In the genomic region with DNA sequence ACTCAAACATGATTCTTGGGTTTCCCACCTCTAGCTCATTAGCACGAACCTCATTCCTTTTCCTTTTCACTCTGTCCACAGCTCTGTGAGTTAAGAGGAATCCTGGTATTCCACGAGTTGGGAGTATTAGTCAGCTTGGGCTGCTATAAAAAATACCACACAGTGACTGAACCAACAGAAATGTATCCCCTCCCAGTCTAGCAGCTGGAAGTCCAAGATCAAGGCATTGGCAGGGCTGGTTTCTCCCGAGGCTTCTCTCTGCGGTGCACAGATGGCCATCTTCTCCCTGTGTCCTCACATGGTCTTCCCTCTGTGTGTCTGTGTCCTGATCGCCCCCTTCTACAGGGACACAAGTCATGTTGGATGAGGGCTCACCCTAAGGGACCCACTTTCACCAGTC, we compare ENCODE assay signal across 17 cellular contexts.
DNase-seq lines count a peak whose midpoint lies in the region; ATAC-seq, FAIRE-seq and TF ChIP-seq lines count a peak whose summit lies in the region.
"Had no signal": no experiment of that assay in that cellular context is flagged by ENCODE, and none has a peak within 500 bp of the region (broad histone marks: within the 10 kb centered on the region; RNA-seq: fewer than 3 reads in every experiment).

No MANE protein-coding gene starts in this region.

- TF ChIP-seq CTCF in astrocyte (IDR thresholded peaks at IDR 0.05; ENCODE audit: insufficient read depth, low read depth, low read length) (no peak), BE2C (IDR thresholded peaks at IDR 0.05; ENCODE audit: low read depth, low read length) (no peak), GM10248 (IDR thresholded peaks at IDR 0.05; ENCODE audit: control extremely low read depth, extremely low read depth, low read depth, missing control alignments) (no peak)

- H3K4me2 ChIP-seq in astrocyte (ENCODE audit: low read length), result no peak overlapping the region
- H3K4me2 ChIP-seq: SK-N-SH had no signal

- CTCF ChIA-PET in GM10248 (lab: Yijun Ruan, JAX), result interaction anchor here (1.2 kb wide), 1 partner anchor 12 kb away, joined by 3 read pairs; no protein-coding TSS in a partner anchor

- peaks cover 3% of the 10 kb centered on the region for H3K27me3 Mint-ChIP-seq in stimulated activated naive CD8-positive, alpha-beta T cell treated with anti-CD3 and anti-CD28 coated beads, Interleukin-15, Interleukin-2, amounts not matched to agents 100 ng/mL and 50 ng/mL, for 24 hours
- no peaks in the 10 kb centered on the region for H3K27me3 Mint-ChIP-seq in astrocyte (ENCODE audit: low read depth, unreplicated experiment)

- H3K9me3 ChIP-seq in astrocyte (ENCODE audit: insufficient read depth, low read depth, low read length) (peaks cover 3% of the 10 kb centered on the region), BE2C (no peaks in the 10 kb centered on the region)
- H3K9me3 ChIP-seq: SK-N-SH had no signal

- no peak overlapping the region for H3K4me3 ChIP-seq in astrocyte (ENCODE audit: insufficient read depth, low read depth, low read length)
- no peak overlapping the region for H3K4me3 ChIP-seq in BE2C (ENCODE audit: low read depth, low read length)

- H3K4me3 Mint-ChIP-seq in stimulated activated naive CD8-positive, alpha-beta T cell treated with anti-CD3 and anti-CD28 coated beads, Interleukin-15, Interleukin-2, amounts not matched to agents 100 ng/mL and 50 ng/mL, for 24 hours, result no peak overlapping the region
- no peak overlapping the region for H3K4me3 Mint-ChIP-seq in astrocyte (ENCODE audit: unreplicated experiment)

- no peak for FAIRE-seq in astrocyte (lab: Jason Lieb, UNC)
- peak; percentile 50 for FAIRE-seq in urothelium cell line (lab: Jason Lieb, UNC)
- FAIRE-seq: H1 had no signal

- peaks cover 4% of the 10 kb centered on the region for H3K36me3 Mint-ChIP-seq in stimulated activated naive CD8-positive, alpha-beta T cell treated with anti-CD3 and anti-CD28 coated beads, Interleukin-15, Interleukin-2, amounts not matched to agents 100 ng/mL and 50 ng/mL, for 24 hours (ENCODE audit: low read depth)
- peaks cover 51% of the 10 kb centered on the region for H3K36me3 Mint-ChIP-seq in astrocyte (ENCODE audit: low read depth, unreplicated experiment)

- H3K4me1 Mint-ChIP-seq in stimulated activated naive CD8-positive, alpha-beta T cell treated with anti-CD3 and anti-CD28 coated beads, Interleukin-15, Interleukin-2, amounts not matched to agents 100 ng/mL and 50 ng/mL, for 24 hours (ENCODE audit: low read depth), result peaks cover 4% of the 10 kb centered on the region
- H3K4me1 Mint-ChIP-seq in astrocyte (ENCODE audit: low read depth, unreplicated experiment), result peaks cover 57% of the 10 kb centered on the region

- H3K79me2 ChIP-seq in astrocyte (ENCODE audit: insufficient read depth, low read length), result peaks cover 36% of the 10 kb centered on the region

- peaks cover 7% of the 10 kb centered on the region for H3K9me3 Mint-ChIP-seq in stimulated activated naive CD8-positive, alpha-beta T cell treated with anti-CD3 and anti-CD28 coated beads, Interleukin-15, Interleukin-2, amounts not matched to agents 100 ng/mL and 50 ng/mL, for 24 hours
- peaks cover 6% of the 10 kb centered on the region for H3K9me3 Mint-ChIP-seq in astrocyte (ENCODE audit: unreplicated experiment)

- POLR2A ChIA-PET in GM10248 (lab: Yijun Ruan, JAX), result no interaction called here

- ATAC-seq in stimulated activated naive CD8-positive, alpha-beta T cell treated with anti-CD3 and anti-CD28 coated beads, Interleukin-15, Interleukin-2, amounts not matched to agents 100 U/mL and 50 U/mL, for 24 hours, result no peak
- ATAC-seq: Right ventricle myocardium inferior had no signal

- DNase-seq in stimulated activated naive CD8-positive, alpha-beta T cell treated with anti-CD3 and anti-CD28 coated beads, Interleukin-15, Interleukin-2, amounts not matched to agents 100 U/mL and 50 U/mL, for 24 hours, result no peak
- DNase-seq in astrocyte (ENCODE audit: low read depth), result peak; percentile 64
- DNase-seq in urothelium cell line (ENCODE audit: low spot score), result no peak
- DNase-seq in BE2C, result no peak
- no peak for DNase-seq in inferior parietal cortex (ENCODE audit: extremely low spot score)
- DNase-seq in GM10248 (ENCODE audit: extremely low spot score), result no peak
- DNase-seq: DND-41, NCI-H1417 treated with DMSO at 0.1 percent for 48 hours, NCI-H2081 treated with DMSO at 0.1 percent for 48 hours, NCI-H226, NCI-H526, OCI-M1, SK-N-SH had no signal

- no peak overlapping the region for H2AFZ ChIP-seq in astrocyte (ENCODE audit: low read depth, low read length)

- H3K9ac ChIP-seq in astrocyte (ENCODE audit: low read length), result no peak overlapping the region
- H3K9ac ChIP-seq: SK-N-SH had no signal

- H3K36me3 ChIP-seq in astrocyte (ENCODE audit: insufficient read depth, low read length) (peaks cover 19% of the 10 kb centered on the region), BE2C (no peaks in the 10 kb centered on the region)

- no peaks in the 10 kb centered on the region for H3K27me3 ChIP-seq in astrocyte (ENCODE audit: insufficient read depth, low read length)
- H3K27me3 ChIP-seq in layer of hippocampus (ENCODE audit: control insufficient read depth, insufficient read depth, low read length), result no peaks in the 10 kb centered on the region
- no peaks in the 10 kb centered on the region for H3K27me3 ChIP-seq in BE2C

- H3K27ac ChIP-seq in astrocyte (ENCODE audit: low read depth, low read length) (no peak overlapping the region), layer of hippocampus (ENCODE audit: low read depth, low read length) (peak overlapping the region; percentile 10)

- H3K4me1 ChIP-seq in astrocyte (ENCODE audit: insufficient read depth, low read length) (peaks cover 10% of the 10 kb centered on the region), BE2C (no peaks in the 10 kb centered on the region)

- H3K27ac Mint-ChIP-seq in stimulated activated naive CD8-positive, alpha-beta T cell treated with anti-CD3 and anti-CD28 coated beads, Interleukin-15, Interleukin-2, amounts not matched to agents 100 ng/mL and 50 ng/mL, for 24 hours, result peak overlapping the region; percentile 31
- no peak overlapping the region for H3K27ac Mint-ChIP-seq in astrocyte (ENCODE audit: unreplicated experiment)

- H4K20me1 ChIP-seq in astrocyte (ENCODE audit: insufficient read depth, low read length), result peaks cover 36% of the 10 kb centered on the region
